ENCODE assay signal across 8 cellular contexts in the genomic region with DNA sequence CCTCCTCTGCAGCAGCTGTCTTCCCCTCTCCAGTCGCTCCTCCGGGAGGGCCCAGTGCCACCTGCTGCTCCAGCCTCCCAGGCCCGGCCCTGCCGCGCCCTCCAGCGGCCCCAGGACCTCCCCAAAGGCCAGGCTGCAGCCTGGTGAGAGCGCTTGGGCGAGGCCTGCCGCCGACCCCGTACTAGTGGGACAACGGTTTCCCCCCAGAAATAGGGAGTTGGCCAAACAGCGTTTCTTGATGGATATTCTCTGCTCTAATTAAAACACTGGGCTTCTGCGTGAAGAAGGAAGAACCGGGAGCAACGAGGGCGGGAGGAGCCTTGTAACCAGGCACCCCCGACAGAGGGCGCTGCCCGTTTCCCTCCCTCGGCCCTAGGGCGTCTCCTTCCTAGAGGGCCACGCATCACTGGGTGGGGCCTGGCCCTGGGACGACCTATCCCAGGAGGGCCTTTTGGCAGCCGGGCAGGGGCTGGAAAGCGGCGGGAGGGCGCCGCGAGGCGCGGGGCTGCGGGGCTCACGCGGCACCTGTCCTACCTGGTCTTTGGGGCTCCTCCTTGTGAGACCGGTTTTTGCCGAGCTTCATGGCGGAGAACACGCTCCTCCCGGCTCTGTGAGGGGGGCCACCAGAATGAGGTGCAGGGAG. TPM values are rescaled to one million over a fixed set of nuclear protein-coding genes. Genes with fewer than 3 reads are reported as not detected.
DNase-seq lines count a peak whose midpoint lies in the region; ATAC-seq and TF ChIP-seq lines count a peak whose summit lies in the region.

No MANE protein-coding gene starts in this region.

- H3K27ac ChIP-seq in HUES6 (ENCODE audit: low read depth, low read length) (no peak overlapping the region), OCI-LY7 (ENCODE audit: low read depth, low read length, poor library complexity, severe bottlenecking) (no peak overlapping the region)

- intact Hi-C loops in OCI-LY7 (cut with micrococcal nuclease; ENCODE audit: unreplicated experiment) = loop anchor here (5.0 kb wide), 1 partner anchor 74 kb away; no protein-coding TSS in a partner anchor

- H4K20me1 ChIP-seq in OCI-LY7 (ENCODE audit: insufficient read depth, low read length) = no peaks in the 10 kb centered on the region

- H3K9me3 ChIP-seq in HUES6 (ENCODE audit: control insufficient read depth, insufficient read depth, low read depth, low read length) (no peaks in the 10 kb centered on the region), OCI-LY7 (ENCODE audit: low read length) (no peaks in the 10 kb centered on the region)

- peaks cover 14% of the 10 kb centered on the region for H3K27me3 ChIP-seq in HUES6 (ENCODE audit: control insufficient read depth, insufficient read depth, low read length)

- POLR2A ChIA-PET in OCI-LY7 (lab: Charles Lee) = interaction anchor here (1.1 kb wide), 1 partner anchor 40 kb away, joined by 3 read pairs; no protein-coding TSS in a partner anchor

- no peaks in the 10 kb centered on the region for H3K79me2 ChIP-seq in OCI-LY7 (ENCODE audit: insufficient read depth, low read depth, low read length)

- H3K4me1 ChIP-seq in HUES6 (ENCODE audit: control insufficient read depth, insufficient read depth, low read length) = peaks cover 13% of the 10 kb centered on the region
- H3K4me1 ChIP-seq in OCI-LY7 (ENCODE audit: insufficient read depth, low read length, poor library complexity, severe bottlenecking) = no peaks in the 10 kb centered on the region

- H3K4me3 Mint-ChIP-seq in activated T-cell treated with anti-CD3 and anti-CD28 coated beads, Interleukin-2, amount 50 U/mL, for 24 hours = peak overlapping the region; percentile 72
- H3K4me3 Mint-ChIP-seq in naive B cell = peak overlapping the region in 6 of 8 donors; percentile 17 to 66 (median 63)

- CTCF ChIA-PET in OCI-LY7 (lab: Charles Lee; ENCODE audit: unreplicated experiment) = no interaction called here

- peak overlapping the region; percentile 57 for H3K9ac ChIP-seq in HUES6 (ENCODE audit: low read length)

- peak overlapping the region; percentile 65 for H3K27ac Mint-ChIP-seq in activated T-cell treated with anti-CD3 and anti-CD28 coated beads, Interleukin-2, amount 50 U/mL, for 24 hours
- H3K27ac Mint-ChIP-seq in naive B cell = peak overlapping the region in 1 of 6 donors; percentile 14

- H3K36me3 ChIP-seq in HUES6 (ENCODE audit: control insufficient read depth, insufficient read depth, low read length) (no peaks in the 10 kb centered on the region), OCI-LY7 (ENCODE audit: insufficient read depth, low read length) (no peaks in the 10 kb centered on the region)

- TF ChIP-seq CTCF in GM12874 (IDR thresholded peaks at IDR 0.05; ENCODE audit: insufficient read depth, low read depth, low read length) = peak; percentile 88
- peak; percentile 81 for TF ChIP-seq CTCF in OCI-LY7 (conservative IDR thresholded peaks at IDR 0.05; ENCODE audit: low read length)
- TF ChIP-seq CTCF in fibroblast of mammary gland (conservative IDR thresholded peaks at IDR 0.05; ENCODE audit: control insufficient read depth, insufficient read depth, low read depth, low read length) = peak; percentile 82

- H3K4me3 ChIP-seq in HUES6 (ENCODE audit: low read depth, low read length) (peak overlapping the region; percentile 59), OCI-LY7 (ENCODE audit: low read depth, low read length, poor library complexity, severe bottlenecking) (peak overlapping the region; percentile 53), fibroblast of mammary gland (ENCODE audit: control insufficient read depth, low read depth, low read length) (peak overlapping the region; percentile 39)

- peaks cover 3% of the 10 kb centered on the region for H3K27me3 Mint-ChIP-seq in activated T-cell treated with anti-CD3 and anti-CD28 coated beads, Interleukin-2, amount 50 U/mL, for 24 hours
- H3K27me3 Mint-ChIP-seq in naive B cell = peaks cover 27 to 33% (median 32%) of the 10 kb centered on the region in 3 donors

- peak; percentile 45 for DNase-seq in OCI-LY7 (ENCODE audit: low spot score)
- peak; percentile 92 for DNase-seq in activated T-cell treated with anti-CD3 and anti-CD28 coated beads, Interleukin-2, amount 50 U/mL, for 24 hours
- DNase-seq in fibroblast of mammary gland (ENCODE audit: low read depth) = peak; percentile 66
- peak; percentile 9 for DNase-seq in naive B cell
- DNase-seq in stimulated activated CD8-positive, alpha-beta memory T cell treated with anti-CD3 and anti-CD28 coated beads, Interleukin-7, amount 100 ng/mL, for 48 hours (ENCODE audit: extremely low read depth in 1 of 2, low read depth in 1 of 2) = peak; percentile 64 to 80

- no peaks in the 10 kb centered on the region for H3K9me2 ChIP-seq in OCI-LY7 (ENCODE audit: insufficient read depth, low read length)

- BruUV-seq in OCI-LY7 (replicated peaks; lab: Mats Ljungman, UMichigan) = no TSS peak

- peak; percentile 73 to 80 for ATAC-seq in naive B cell (ENCODE audit: low read depth in 2 of 2)
- ATAC-seq in HG02870 (IDR thresholded peaks at IDR 0.05; ENCODE audit: unreplicated experiment) = no peak

- no peaks in the 10 kb centered on the region for H3K9me3 Mint-ChIP-seq in activated T-cell treated with anti-CD3 and anti-CD28 coated beads, Interleukin-2, amount 50 U/mL, for 24 hours
- H3K9me3 Mint-ChIP-seq in naive B cell = no peaks in the 10 kb centered on the region

- peak overlapping the region; percentile 52 for H3K4me2 ChIP-seq in OCI-LY7 (ENCODE audit: low read length)

- H3K4me1 Mint-ChIP-seq in activated T-cell treated with anti-CD3 and anti-CD28 coated beads, Interleukin-2, amount 50 U/mL, for 24 hours (ENCODE audit: low read depth) = peaks cover 8% of the 10 kb centered on the region
- H3K4me1 Mint-ChIP-seq in naive B cell = peaks cover 7 to 17% (median 12%) of the 10 kb centered on the region in 3 donors

- no peaks in the 10 kb centered on the region for H3K36me3 Mint-ChIP-seq in activated T-cell treated with anti-CD3 and anti-CD28 coated beads, Interleukin-2, amount 50 U/mL, for 24 hours (ENCODE audit: low read depth)
- no peaks in the 10 kb centered on the region for H3K36me3 Mint-ChIP-seq in naive B cell

- peak overlapping the region; percentile 37; the same call in 1 of the 2 replicates for H2AFZ ChIP-seq in OCI-LY7 (ENCODE audit: low read length)

RNA-seq across cellular contexts. Expression of a gene that starts 25.4 kb away (rescaled TPM):
- total RNA-seq in OCI-LY7 (2014; rRNA removed; shearing (Covaris generic)) = not detected in 2 replicates
- total RNA-seq in OCI-LY7 (2022) = not detected in 2 replicates
- polyA plus RNA-seq in naive B cell (ENCODE audit: low read depth in 6 of 6) = not detected

Comparison
In these comparisons a context has a peak if more than half of its experiments do, and no peak if none do; other contexts are left out.
1. DNase-seq: peak in every context shown above with its lines; median percentile 92 in activated T-cell treated with anti-CD3 and anti-CD28 coated beads, Interleukin-2, amount 50 U/mL, for 24 hours; 72 in stimulated activated CD8-positive, alpha-beta memory T cell treated with anti-CD3 and anti-CD28 coated beads, Interleukin-7, amount 100 ng/mL, for 48 hours; 66 in fibroblast of mammary gland; 45 in OCI-LY7; 9 in naive B cell.